In genomic region chr9:73083519-73083918, GRCh38 we compare ENCODE assay signal across 24 cellular contexts.
"Had no signal": no experiment of that assay in that cellular context is flagged by ENCODE, and none has a peak within 500 bp of the region (broad histone marks: within the 10 kb centered on the region; RNA-seq: fewer than 3 reads in every experiment).

No MANE protein-coding gene starts in this region.

- H3K4me2 ChIP-seq: SK-N-SH had no signal

- H3K9me2 ChIP-seq: SK-N-SH had no signal

- H3K27ac ChIP-seq: HL-60, SJSA1 had no signal

- FAIRE-seq: HTR-8/SVneo had no signal

- H3K9me3 ChIP-seq: SJSA1, SK-N-SH had no signal

- H3K9ac ChIP-seq: SK-N-SH had no signal

- H3K4me3 ChIP-seq: SJSA1 had no signal

- H3K36me3 ChIP-seq: SJSA1 had no signal

- ATAC-seq: T-cell had no signal

- DNase-seq: Karpas-422, KG1, MV-4-11, NCI-H1048, NCI-H1105, NCI-H1417 treated with DMSO at 0.1 percent for 48 hours, NCI-H146, NCI-H1694 treated with DMSO at 0.1 percent for 48 hours, NCI-H1930, NCI-H2081, NCI-H2107, NCI-H2227 treated with DMSO at 0.1 percent for 48 hours, NCI-H524 treated with DMSO at 0.1 percent for 48 hours, NCI-H69, NCI-H774, Right ventricle myocardium superior, RPMI8226, SIG-M5, SK-N-SH, SW 1271, T-cell had no signal
